Comparison of ENCODE assay signal across 29 cellular contexts in the genomic region with DNA sequence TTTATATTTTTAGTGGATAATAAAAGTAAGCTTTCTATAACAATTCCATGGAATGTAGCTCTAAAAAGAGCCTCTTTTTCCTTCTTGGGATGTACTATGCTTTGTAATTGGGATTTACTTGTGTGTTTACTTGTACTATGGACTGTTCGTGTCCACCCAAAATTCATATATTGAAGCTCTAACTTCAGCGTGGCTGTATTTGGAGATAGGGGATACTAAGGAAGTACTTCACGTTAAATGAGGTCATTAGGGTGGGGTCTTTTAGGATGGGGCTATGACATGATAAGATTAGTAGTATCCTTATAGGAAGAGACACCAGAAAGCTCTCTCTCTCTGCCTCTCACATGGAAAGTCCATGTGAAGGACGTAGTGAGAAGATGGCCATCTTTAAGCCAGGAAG.
"Had no signal": no experiment of that assay in that cellular context is flagged by ENCODE, and none has a peak within 500 bp of the region (broad histone marks: within the 10 kb centered on the region; RNA-seq: fewer than 3 reads in every experiment).

No MANE protein-coding gene starts in this region.

- H3K36me3 ChIP-seq: esophagus squamous epithelium, left ventricle myocardium inferior, right lobe of liver, suprapubic skin, tibial artery had no signal

- H3K4me3 Mint-ChIP-seq: activated CD4-positive, alpha-beta T cell treated with anti-CD3 and anti-CD28 coated beads for 36 hours; activated CD8-positive, alpha-beta T cell treated with anti-CD3 and anti-CD28 coated beads, Interleukin-2, amount 10 ng/mL, durations not matched to agents 7 days and 5 days; activated T-cell treated with anti-CD3 and anti-CD28 coated beads, Interleukin-2, amount 50 U/mL, for 72 hours; central memory CD8-positive, alpha-beta T cell; naive B cell; neural crest cell; T-helper 17 cell had no signal

- H3K4me1 Mint-ChIP-seq: activated CD4-positive, alpha-beta T cell treated with anti-CD3 and anti-CD28 coated beads for 36 hours; central memory CD8-positive, alpha-beta T cell; naive B cell; T-helper 17 cell had no signal

- FAIRE-seq: colon had no signal

- H3K9me3 ChIP-seq: esophagus squamous epithelium, left ventricle myocardium inferior, right lobe of liver, suprapubic skin, tibial artery had no signal

- H3K27ac ChIP-seq: epithelial cell of prostate, esophagus squamous epithelium, left ventricle myocardium inferior, right lobe of liver, skin epidermis, suprapubic skin, tibial artery had no signal

- H3K27me3 ChIP-seq: esophagus squamous epithelium, right lobe of liver, suprapubic skin, tibial artery had no signal

- H3K27me3 Mint-ChIP-seq: naive B cell had no signal

- H3K36me3 Mint-ChIP-seq: activated naive CD4-positive, alpha-beta T cell treated with anti-CD3 and anti-CD28 coated beads, Interleukin-2, amount 50 U/mL, for 72 hours; naive B cell had no signal

- DNase-seq: activated CD4-positive, alpha-beta T cell treated with anti-CD3 and anti-CD28 coated beads for 36 hours; activated CD4-positive, CD25-positive, alpha-beta regulatory T cell; activated CD8-positive, alpha-beta T cell treated with anti-CD3 and anti-CD28 coated beads, Interleukin-2, amount 10 ng/mL, durations not matched to agents 7 days and 5 days; activated naive CD4-positive, alpha-beta T cell; activated T-cell treated with anti-CD3 and anti-CD28 coated beads for 4 hours; activated T-cell treated with anti-CD3 and anti-CD28 coated beads, Interleukin-2, amount 50 U/mL, for 72 hours; dermis blood vessel endothelial cell; effector CD4-positive, alpha-beta T cell; esophagus squamous epithelium; left ventricle myocardium inferior; naive B cell; nucleus accumbens; posterior cingulate gyrus; right lobe of liver; stimulated activated CD4-positive, alpha-beta T cell treated with anti-CD3 and anti-CD28 coated beads, Interleukin-15, amount 100 ng/mL, for 24 hours; stimulated activated CD4-positive, alpha-beta T cell treated with anti-CD3 and anti-CD28 coated beads, Interleukin-2, amount 100 ng/mL, for 24 hours; stimulated activated naive CD4-positive, alpha-beta T cell; T-helper 17 cell; T1000; tibial artery had no signal

- ATAC-seq: activated CD4-positive, alpha-beta T cell treated with anti-CD3 and anti-CD28 coated beads for 36 hours; activated CD8-positive, alpha-beta T cell treated with anti-CD3 and anti-CD28 coated beads, Interleukin-2, amount 10 ng/mL, durations not matched to agents 7 days and 5 days; activated naive CD4-positive, alpha-beta T cell treated with anti-CD3 and anti-CD28 coated beads, Interleukin-2, amount 50 U/mL, for 72 hours; activated T-cell treated with anti-CD3 and anti-CD28 coated beads, Interleukin-2, amount 50 U/mL, for 72 hours; right lobe of liver; SK-N-SH treated with all-trans-retinoic acid at 6 μM for 48 hours; T-helper 17 cell had no signal

- H3K4me3 ChIP-seq: esophagus squamous epithelium, left ventricle myocardium inferior, lung, right lobe of liver, skin epidermis, suprapubic skin, tibial artery had no signal

- H3K27ac Mint-ChIP-seq: activated CD4-positive, alpha-beta T cell treated with anti-CD3 and anti-CD28 coated beads for 36 hours; activated CD8-positive, alpha-beta T cell treated with anti-CD3 and anti-CD28 coated beads, Interleukin-2, amount 10 ng/mL, durations not matched to agents 7 days and 5 days; activated naive CD4-positive, alpha-beta T cell treated with anti-CD3 and anti-CD28 coated beads, Interleukin-2, amount 50 U/mL, for 72 hours; activated T-cell treated with anti-CD3 and anti-CD28 coated beads, Interleukin-2, amount 50 U/mL, for 72 hours; naive B cell; T-helper 17 cell had no signal

- H3K4me1 ChIP-seq: right lobe of liver had no signal

- H3K9me3 Mint-ChIP-seq: activated naive CD4-positive, alpha-beta T cell treated with anti-CD3 and anti-CD28 coated beads, Interleukin-2, amount 50 U/mL, for 72 hours; activated T-cell treated with anti-CD3 and anti-CD28 coated beads, Interleukin-2, amount 50 U/mL, for 72 hours; central memory CD8-positive, alpha-beta T cell; neural crest cell had no signal
